8 cellular contexts compared by ENCODE assay signal in genomic region chr1:53572061-53572801, GRCh38.
A peak's percentile ranks its signal among the peaks of the same experiment; 100 is the strongest.
DNase-seq lines count a peak whose midpoint lies in the region; ATAC-seq, FAIRE-seq and TF ChIP-seq lines count a peak whose summit lies in the region.

No MANE protein-coding gene starts in this region.

- H3K4me1 ChIP-seq in mammary epithelial cell (ENCODE audit: insufficient read depth, low read length): peaks cover 9% of the 10 kb centered on the region

- H3K4me2 ChIP-seq in mammary epithelial cell (ENCODE audit: insufficient read depth, low read depth, low read length): peak overlapping the region; percentile 11

- H3K9ac ChIP-seq in mammary epithelial cell (ENCODE audit: insufficient read depth, low read length): no peak overlapping the region

- no peak overlapping the region for H3K4me3 ChIP-seq in mammary epithelial cell (replicated peaks in 1 of 3; ENCODE audit: insufficient read depth in 1 of 3, low read depth in 2 of 3, low read length in 3 of 3)

- intact Hi-C loops in mammary epithelial cell (cut with micrococcal nuclease): no loop called here

- no peaks in the 10 kb centered on the region for H3K36me3 ChIP-seq in mammary epithelial cell (ENCODE audit: insufficient read depth, low read length)

- in situ Hi-C loops in mammary epithelial cell (cut with MboI; ENCODE audit: low sequenced_read_pairs in 2 of 2): no loop called here

- no peaks in the 10 kb centered on the region for H3K27me3 ChIP-seq in mammary epithelial cell (ENCODE audit: insufficient read depth, low read length)

- peak overlapping the region; percentile 37 for H2AFZ ChIP-seq in mammary epithelial cell (ENCODE audit: low read depth, low read length)

- ATAC-seq in HG03439 (IDR thresholded peaks at IDR 0.05; ENCODE audit: unreplicated experiment): no peak

- TF ChIP-seq POLR2A in GM12892 (IDR thresholded peaks at IDR 0.05; ENCODE audit: low read depth, low read length): no peak

- DNase-seq in EL (peak; percentile 88), NCI-H187 treated with DMSO at 0.1 percent for 48 hours (lab: John Stamatoyannopoulos, UW) (peak; percentile 14), mammary epithelial cell (peak; percentile 74), mucosa of gallbladder (ENCODE audit: low spot score) (peak; percentile 40), DMS153 (lab: John Stamatoyannopoulos, UW) (no peak), GM12892 (ENCODE audit: insufficient read length) (no peak)
- no peak for DNase-seq in stimulated activated CD4-positive, alpha-beta T cell treated with anti-CD3 and anti-CD28 coated beads, Interleukin-2, amount 100 ng/mL, for 48 hours

- WGBS in mammary epithelial cell (ENCODE audit: low coverage, missing lambda C conversion rate): 28% methylated on average over 3 of the region's 4 CpGs

- no peak overlapping the region for H3K27ac ChIP-seq in mammary epithelial cell (ENCODE audit: insufficient read depth, low read depth, low read length)

- H3K9me3 ChIP-seq in mammary epithelial cell (replicated peaks; ENCODE audit: insufficient read depth, low read length): no peaks in the 10 kb centered on the region

- BruUV-seq in mammary epithelial cell (replicated peaks; lab: Mats Ljungman, UMichigan): no TSS peak

- no peak for TF ChIP-seq CTCF in mammary epithelial cell (conservative IDR thresholded peaks at IDR 0.05 in 1 of 2, IDR thresholded peaks at IDR 0.05 in 1 of 2; ENCODE audit: extremely low read depth in 1 of 2, insufficient read depth in 1 of 2, low read depth in 1 of 2, low read length in 2 of 2)

- CTCF ChIA-PET in mammary epithelial cell (lab: Charles Lee; ENCODE audit: low non-redundant PET): no interaction called here

- H3K79me2 ChIP-seq in mammary epithelial cell (ENCODE audit: insufficient read depth, low read length): no peaks in the 10 kb centered on the region

- FAIRE-seq in GM12892 (lab: Jason Lieb, UNC): no peak

- H4K20me1 ChIP-seq in mammary epithelial cell (ENCODE audit: insufficient read depth, low read length): no peaks in the 10 kb centered on the region

- dilution Hi-C loops in mammary epithelial cell (cut with HindIII; ENCODE audit: low sequenced_read_pairs): no loop called here

Comparison
In these comparisons a context has a peak if more than half of its experiments do, and no peak if none do; other contexts are left out.
1. DNase-seq: peak in EL (single experiment), NCI-H187 treated with DMSO at 0.1 percent for 48 hours (single experiment), mammary epithelial cell (single experiment) and mucosa of gallbladder (single experiment); none in DMS153 (single experiment), stimulated activated CD4-positive, alpha-beta T cell treated with anti-CD3 and anti-CD28 coated beads, Interleukin-2, amount 100 ng/mL, for 48 hours (0 of 2) and GM12892 (single experiment).